In genomic region chr17:38507436-38507835, GRCh38 we compare ENCODE assay signal across 1 cellular context.
TF ChIP-seq lines count a peak whose summit lies in the region.

No MANE protein-coding gene starts in this region.

TF ChIP-seq in K562, 482 proteins besides CTCF, POLR2A, EP300 and RAD21 (continued from another document):
- TF ChIP-seq, protein P1, sequence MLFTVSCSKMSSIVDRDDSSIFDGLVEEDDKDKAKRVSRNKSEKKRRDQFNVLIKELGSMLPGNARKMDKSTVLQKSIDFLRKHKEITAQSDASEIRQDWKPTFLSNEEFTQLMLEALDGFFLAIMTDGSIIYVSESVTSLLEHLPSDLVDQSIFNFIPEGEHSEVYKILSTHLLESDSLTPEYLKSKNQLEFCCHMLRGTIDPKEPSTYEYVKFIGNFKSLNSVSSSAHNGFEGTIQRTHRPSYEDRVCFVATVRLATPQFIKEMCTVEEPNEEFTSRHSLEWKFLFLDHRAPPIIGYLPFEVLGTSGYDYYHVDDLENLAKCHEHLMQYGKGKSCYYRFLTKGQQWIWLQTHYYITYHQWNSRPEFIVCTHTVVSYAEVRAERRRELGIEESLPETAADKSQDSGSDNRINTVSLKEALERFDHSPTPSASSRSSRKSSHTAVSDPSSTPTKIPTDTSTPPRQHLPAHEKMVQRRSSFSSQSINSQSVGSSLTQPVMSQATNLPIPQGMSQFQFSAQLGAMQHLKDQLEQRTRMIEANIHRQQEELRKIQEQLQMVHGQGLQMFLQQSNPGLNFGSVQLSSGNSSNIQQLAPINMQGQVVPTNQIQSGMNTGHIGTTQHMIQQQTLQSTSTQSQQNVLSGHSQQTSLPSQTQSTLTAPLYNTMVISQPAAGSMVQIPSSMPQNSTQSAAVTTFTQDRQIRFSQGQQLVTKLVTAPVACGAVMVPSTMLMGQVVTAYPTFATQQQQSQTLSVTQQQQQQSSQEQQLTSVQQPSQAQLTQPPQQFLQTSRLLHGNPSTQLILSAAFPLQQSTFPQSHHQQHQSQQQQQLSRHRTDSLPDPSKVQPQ (CRISPR knock-in tag; IDR thresholded peaks at IDR 0.05; ENCODE audit: borderline replicate concordance): no peak
- TF ChIP-seq, protein P2, sequence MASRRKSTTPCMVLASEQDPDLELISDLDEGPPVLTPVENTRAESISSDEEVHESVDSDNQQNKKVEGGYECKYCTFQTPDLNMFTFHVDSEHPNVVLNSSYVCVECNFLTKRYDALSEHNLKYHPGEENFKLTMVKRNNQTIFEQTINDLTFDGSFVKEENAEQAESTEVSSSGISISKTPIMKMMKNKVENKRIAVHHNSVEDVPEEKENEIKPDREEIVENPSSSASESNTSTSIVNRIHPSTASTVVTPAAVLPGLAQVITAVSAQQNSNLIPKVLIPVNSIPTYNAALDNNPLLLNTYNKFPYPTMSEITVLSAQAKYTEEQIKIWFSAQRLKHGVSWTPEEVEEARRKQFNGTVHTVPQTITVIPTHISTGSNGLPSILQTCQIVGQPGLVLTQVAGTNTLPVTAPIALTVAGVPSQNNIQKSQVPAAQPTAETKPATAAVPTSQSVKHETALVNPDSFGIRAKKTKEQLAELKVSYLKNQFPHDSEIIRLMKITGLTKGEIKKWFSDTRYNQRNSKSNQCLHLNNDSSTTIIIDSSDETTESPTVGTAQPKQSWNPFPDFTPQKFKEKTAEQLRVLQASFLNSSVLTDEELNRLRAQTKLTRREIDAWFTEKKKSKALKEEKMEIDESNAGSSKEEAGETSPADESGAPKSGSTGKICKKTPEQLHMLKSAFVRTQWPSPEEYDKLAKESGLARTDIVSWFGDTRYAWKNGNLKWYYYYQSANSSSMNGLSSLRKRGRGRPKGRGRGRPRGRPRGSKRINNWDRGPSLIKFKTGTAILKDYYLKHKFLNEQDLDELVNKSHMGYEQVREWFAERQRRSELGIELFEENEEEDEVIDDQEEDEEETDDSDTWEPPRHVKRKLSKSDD (conservative IDR thresholded peaks at IDR 0.05; ENCODE audit: low read length): no peak
- TF ChIP-seq MTA2 (IDR thresholded peaks at IDR 0.05; ENCODE audit: low read depth) (no peak), MAFF (IDR thresholded peaks at IDR 0.05; ENCODE audit: low read length) (peak; percentile 54), SMAD1 (IDR thresholded peaks at IDR 0.05; ENCODE audit: low read depth, low read length, partially characterized antibody) (no peak), ELK1 (CRISPR knock-in tag; IDR thresholded peaks at IDR 0.05) (no peak), PYGO2 (tag; IDR thresholded peaks at IDR 0.05) (no peak), PATZ1 (CRISPR knock-in tag; IDR thresholded peaks at IDR 0.05; ENCODE audit: borderline replicate concordance) (no peak), RBM39 (optimal IDR thresholded peaks at IDR 0.05; ENCODE audit: low read depth, low read length) (no peak), KLF13 (tag; IDR thresholded peaks at IDR 0.05; ENCODE audit: borderline replicate concordance, low read depth) (no peak), GTF2A2 (tag; IDR thresholded peaks at IDR 0.05) (no peak), ZNF316 (IDR thresholded peaks at IDR 0.05) (peak; percentile 60), TAF1 (IDR thresholded peaks at IDR 0.05; ENCODE audit: control insufficient read depth, extremely low read depth, insufficient read depth, low read length, severe bottlenecking) (no peak), KAT2B (IDR thresholded peaks at IDR 0.05; ENCODE audit: low read depth, low read length) (no peak), XRCC5 (IDR thresholded peaks at IDR 0.05; ENCODE audit: low read depth, low read length) (no peak), MAFK (IDR thresholded peaks at IDR 0.05; ENCODE audit: low read length) (peak; percentile 62)
- TF ChIP-seq, protein P3, sequence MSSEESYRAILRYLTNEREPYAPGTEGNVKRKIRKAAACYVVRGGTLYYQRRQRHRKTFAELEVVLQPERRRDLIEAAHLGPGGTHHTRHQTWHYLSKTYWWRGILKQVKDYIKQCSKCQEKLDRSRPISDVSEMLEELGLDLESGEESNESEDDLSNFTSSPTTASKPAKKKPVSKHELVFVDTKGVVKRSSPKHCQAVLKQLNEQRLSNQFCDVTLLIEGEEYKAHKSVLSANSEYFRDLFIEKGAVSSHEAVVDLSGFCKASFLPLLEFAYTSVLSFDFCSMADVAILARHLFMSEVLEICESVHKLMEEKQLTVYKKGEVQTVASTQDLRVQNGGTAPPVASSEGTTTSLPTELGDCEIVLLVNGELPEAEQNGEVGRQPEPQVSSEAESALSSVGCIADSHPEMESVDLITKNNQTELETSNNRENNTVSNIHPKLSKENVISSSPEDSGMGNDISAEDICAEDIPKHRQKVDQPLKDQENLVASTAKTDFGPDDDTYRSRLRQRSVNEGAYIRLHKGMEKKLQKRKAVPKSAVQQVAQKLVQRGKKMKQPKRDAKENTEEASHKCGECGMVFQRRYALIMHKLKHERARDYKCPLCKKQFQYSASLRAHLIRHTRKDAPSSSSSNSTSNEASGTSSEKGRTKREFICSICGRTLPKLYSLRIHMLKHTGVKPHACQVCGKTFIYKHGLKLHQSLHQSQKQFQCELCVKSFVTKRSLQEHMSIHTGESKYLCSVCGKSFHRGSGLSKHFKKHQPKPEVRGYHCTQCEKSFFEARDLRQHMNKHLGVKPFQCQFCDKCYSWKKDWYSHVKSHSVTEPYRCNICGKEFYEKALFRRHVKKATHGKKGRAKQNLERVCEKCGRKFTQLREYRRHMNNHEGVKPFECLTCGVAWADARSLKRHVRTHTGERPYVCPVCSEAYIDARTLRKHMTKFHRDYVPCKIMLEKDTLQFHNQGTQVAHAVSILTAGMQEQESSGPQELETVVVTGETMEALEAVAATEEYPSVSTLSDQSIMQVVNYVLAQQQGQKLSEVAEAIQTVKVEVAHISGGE (CRISPR knock-in tag; IDR thresholded peaks at IDR 0.05): no peak
TF ChIP-seq in K562: peak in this region for 3.
